8 cellular contexts compared by ENCODE assay signal in the genomic region with DNA sequence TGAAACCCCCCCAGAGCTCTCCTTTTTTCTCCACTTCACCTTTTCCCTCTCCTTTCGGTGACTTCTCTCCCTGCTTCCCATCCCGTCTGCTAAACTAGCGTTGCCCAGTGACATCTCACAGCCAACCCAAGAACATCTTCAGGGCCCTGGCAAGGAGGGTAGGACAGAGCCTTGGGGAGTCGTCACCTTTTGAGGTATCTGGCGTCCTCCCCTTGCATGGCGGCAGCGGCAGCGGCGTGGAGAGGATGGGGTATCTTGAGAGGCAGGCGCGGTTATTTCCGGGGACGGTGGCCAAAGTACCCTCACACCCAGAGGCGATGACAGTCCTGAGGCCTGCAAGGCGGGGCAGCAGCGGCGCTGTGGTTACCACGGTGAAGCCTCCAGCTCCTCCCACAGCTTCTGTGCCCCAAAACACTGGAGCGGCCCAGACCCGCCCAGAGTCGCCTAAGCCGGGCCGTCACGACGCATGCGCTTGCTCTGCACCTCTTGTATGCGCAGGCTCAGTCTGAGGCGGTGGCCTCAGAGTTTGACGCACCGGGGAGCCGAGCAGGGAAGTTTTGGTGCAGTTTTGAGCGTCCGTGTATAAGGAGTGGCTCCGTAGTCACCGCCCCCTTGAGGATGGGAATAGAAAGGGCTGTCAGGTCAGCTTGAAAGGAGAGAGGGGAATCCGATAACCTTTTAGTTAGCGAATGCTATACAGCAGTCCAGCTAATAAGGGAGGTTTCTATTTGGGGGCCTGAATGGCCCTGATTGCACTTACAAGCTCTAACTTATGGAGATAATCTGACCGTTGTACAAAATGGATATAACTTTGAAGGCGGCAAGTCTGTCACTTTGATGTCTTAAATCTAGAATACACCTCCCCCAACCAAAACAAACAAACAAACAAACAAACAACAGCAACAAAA. TPM values are rescaled to one million over a fixed set of nuclear protein-coding genes. Genes with fewer than 3 reads are reported as not detected.
DNase-seq lines count a peak whose midpoint lies in the region; ATAC-seq, FAIRE-seq and TF ChIP-seq lines count a peak whose summit lies in the region.

A gene (minus strand): TSS at position 446 of the 908 bp plus-strand sequence. CDS start 228 bp downstream, at position 218.

- H3K27ac ChIP-seq in C4-2B (peak within 1 kb of the TSS; percentile 31; the same call in 1 of the 2 replicates), HepG2 (ENCODE audit: extremely low read length, insufficient read depth, low read length) (peak within 1 kb of the TSS; percentile 53)

- TF ChIP-seq EP300 in HepG2 (IDR thresholded peaks at IDR 0.05; ENCODE audit: low read depth in 2 of 2, low read length in 2 of 2) (no peak), HepG2 (CRISPR knock-in tag; IDR thresholded peaks at IDR 0.05; ENCODE audit: borderline replicate concordance) (no peak)

- no peaks in the 10 kb centered on the region for H3K79me2 ChIP-seq in HepG2 (ENCODE audit: insufficient read depth, low read length)

- DNase-seq in NCI-H748 treated with DMSO at 0.1 percent for 48 hours (lab: John Stamatoyannopoulos, UW) = peak; percentile 81
- peak; percentile 92 to 93 for DNase-seq in activated CD4-positive, alpha-beta T cell treated with anti-CD3 and anti-CD28 coated beads, Interleukin-2, amount 50 U/mL, for 4 hours
- peak; percentile 98 for DNase-seq in dermis blood vessel endothelial cell
- peak; percentile 97 for DNase-seq in HepG2 (ENCODE audit: low spot score)
- peak; percentile 95 for DNase-seq in stimulated activated CD4-positive, alpha-beta T cell treated with anti-CD3 and anti-CD28 coated beads, Interleukin-4, amount 100 ng/mL, for 24 hours

- ATAC-seq in GM19351 (IDR thresholded peaks at IDR 0.05; ENCODE audit: unreplicated experiment) (peak; percentile 96), HG03558 (IDR thresholded peaks at IDR 0.05; ENCODE audit: extremely low read depth, unreplicated experiment) (peak; percentile 90), HepG2 (peak; percentile 99)

- H2AFZ ChIP-seq in HepG2 (ENCODE audit: low read length) = peak within 1 kb of the TSS; percentile 83

- H3K4me2 ChIP-seq in HepG2 (ENCODE audit: low read depth, low read length) = peak within 1 kb of the TSS; percentile 86

- peak within 1 kb of the TSS; percentile 68 to 91 (median 80) for H3K4me3 ChIP-seq in HepG2 (replicated peaks in 1 of 3; ENCODE audit: insufficient read depth in 1 of 3, low read depth in 2 of 3, low read length in 3 of 3)

- peak within 1 kb of the TSS; percentile 63; the same call in 1 of the 2 replicates for H3K9ac ChIP-seq in HepG2 (ENCODE audit: insufficient read depth, low read depth, low read length)

- CTCF ChIA-PET in HepG2 (lab: Yijun Ruan, JAX; ENCODE audit: low intra/inter-chr PET ratio, low total read pairs) = interaction anchor here (1.3 kb wide), 1 partner anchor 145 kb away, joined by 5 read pairs; no protein-coding TSS in a partner anchor

- intact Hi-C loops in HepG2 (cut with micrococcal nuclease; ENCODE audit: unreplicated experiment) = loop anchor here (1.0 to 5.0 kb wide), 3 partner anchors 64 to 456 kb away; no protein-coding TSS in a partner anchor

- no TSS peak for BruUV-seq in HepG2 (replicated peaks; lab: Mats Ljungman, UMichigan)

- H3K4me1 ChIP-seq in HepG2 (ENCODE audit: insufficient read depth, low read length) = peaks cover 15% of the 10 kb centered on the region

- no peaks in the 10 kb centered on the region; a peak in 1 of 5 replicates for H3K27me3 ChIP-seq in HepG2 (ENCODE audit: control insufficient read depth in 1 of 2, insufficient read depth in 2 of 2, low read length in 2 of 2)

- POLR2A ChIA-PET in HepG2 (lab: Yijun Ruan, JAX) = interaction anchor here (0.9 to 1.3 kb wide), 3 partner anchors 20 to 181 kb away, joined by 3 to 6 read pairs (median 6); no protein-coding TSS in a partner anchor

- WGBS in HepG2 (ENCODE audit: low lambda C conversion rate) = 5% methylated on average over 26 of the region's 39 CpGs

- TF ChIP-seq RAD21 in HepG2 (CRISPR knock-in tag; IDR thresholded peaks at IDR 0.05) = no peak

- 0 out of 2 replicates have a peak, but pooled peaks cover 4% of the 10 kb centered on the region for H3K9me3 ChIP-seq in HepG2 (ENCODE audit: low read length)

- no peaks in the 10 kb centered on the region for H4K20me1 ChIP-seq in HepG2 (ENCODE audit: insufficient read depth, low read length)

- FAIRE-seq in HepG2 (lab: Jason Lieb, UNC) = peak; percentile 84

- TF ChIP-seq CTCF in C4-2B (conservative IDR thresholded peaks at IDR 0.05) = peak; percentile 81
- peak; percentile 78 for TF ChIP-seq CTCF in HepG2 (CRISPR knock-in tag; IDR thresholded peaks at IDR 0.05)

- in situ Hi-C loops in HepG2 (cut with HindIII; ENCODE audit: extremely low pct_ligation_motif_present, low pct_unique_long_range_greater_than_20kb) = no loop called here

- no peaks in the 10 kb centered on the region for H3K36me3 ChIP-seq in HepG2 (replicated peaks in 1 of 2; ENCODE audit: control insufficient read depth in 1 of 2, insufficient read depth in 2 of 2, low read length in 2 of 2)

- peak in 1 of 2 experiments; percentile 40; a peak in 2 of 4 replicates for TF ChIP-seq POLR2A in HepG2 (IDR thresholded peaks at IDR 0.05; ENCODE audit: insufficient read depth in 1 of 2, low read depth in 2 of 2, low read length in 2 of 2)

TF ChIP-seq in HepG2, 621 proteins besides CTCF, POLR2A, EP300 and RAD21 (continues in another document):
- TF ChIP-seq CBFB (CRISPR knock-in tag; IDR thresholded peaks at IDR 0.05) (peak; percentile 63; the same call in 1 of the 2 replicates), SMAD1 (CRISPR knock-in tag; IDR thresholded peaks at IDR 0.05; ENCODE audit: borderline replicate concordance, low read depth) (peak; percentile 85; the same call in 1 of the 2 replicates), ZNF709 (CRISPR knock-in tag; IDR thresholded peaks at IDR 0.05) (0 out of 2 replicates have a peak, but pooled peaks have one; percentile 46), ZNF451 (CRISPR knock-in tag; IDR thresholded peaks at IDR 0.05) (peak; percentile 87), GATAD1 (CRISPR knock-in tag; IDR thresholded peaks at IDR 0.05) (peak; percentile 78; the same call in 1 of the 2 replicates), PITX1 (CRISPR knock-in tag; IDR thresholded peaks at IDR 0.05) (no peak), ZNF556 (CRISPR knock-in tag; IDR thresholded peaks at IDR 0.05; ENCODE audit: borderline replicate concordance) (peak; percentile 88)
- TF ChIP-seq, protein P1, sequence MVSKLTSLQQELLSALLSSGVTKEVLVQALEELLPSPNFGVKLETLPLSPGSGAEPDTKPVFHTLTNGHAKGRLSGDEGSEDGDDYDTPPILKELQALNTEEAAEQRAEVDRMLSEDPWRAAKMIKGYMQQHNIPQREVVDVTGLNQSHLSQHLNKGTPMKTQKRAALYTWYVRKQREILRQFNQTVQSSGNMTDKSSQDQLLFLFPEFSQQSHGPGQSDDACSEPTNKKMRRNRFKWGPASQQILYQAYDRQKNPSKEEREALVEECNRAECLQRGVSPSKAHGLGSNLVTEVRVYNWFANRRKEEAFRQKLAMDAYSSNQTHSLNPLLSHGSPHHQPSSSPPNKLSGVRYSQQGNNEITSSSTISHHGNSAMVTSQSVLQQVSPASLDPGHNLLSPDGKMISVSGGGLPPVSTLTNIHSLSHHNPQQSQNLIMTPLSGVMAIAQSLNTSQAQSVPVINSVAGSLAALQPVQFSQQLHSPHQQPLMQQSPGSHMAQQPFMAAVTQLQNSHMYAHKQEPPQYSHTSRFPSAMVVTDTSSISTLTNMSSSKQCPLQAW (CRISPR knock-in tag; IDR thresholded peaks at IDR 0.05) = peak; percentile 57

RNA-seq across cellular contexts. Expression of the gene that starts here (rescaled TPM):
- total RNA-seq in dermis blood vessel endothelial cell = 20.1 and 23.1 TPM in 2 replicates
- 10.0 and 13.1 TPM in 2 replicates for total RNA-seq in HepG2 (2016; rRNA removed; fragmentation: Illumina TruSeq; extraction: Trizol)
- 5.7 and 6.3 TPM in 2 replicates for total RNA-seq in HepG2 (2016; cell fraction: cytosol; rRNA removed; fragmentation: Illumina TruSeq; extraction: Trizol; ENCODE audit: low read depth)
- total RNA-seq in HepG2 (2016; cell fraction: insoluble cytoplasmic fraction; rRNA removed; fragmentation: Illumina TruSeq; extraction: Trizol) = 10.0 and 12.5 TPM in 2 replicates
- 4.5 and 5.4 TPM in 2 replicates for total RNA-seq in HepG2 (2016; cell fraction: membrane; rRNA removed; fragmentation: Illumina TruSeq; extraction: Trizol)
- 9.2 and 9.6 TPM in 2 replicates for total RNA-seq in HepG2 (2016; cell fraction: nucleus; rRNA removed; fragmentation: Illumina TruSeq; extraction: Trizol)
- 3.2 and 3.4 TPM in 2 replicates for polyA plus RNA-seq in HepG2 (2011; rRNA removed)
- 1.6 and 2.8 TPM in 2 replicates for polyA plus RNA-seq in HepG2 (2011; cell fraction: cytosol; rRNA removed)
- 1.2 and 1.6 TPM in 2 replicates for polyA plus RNA-seq in HepG2 (2011; cell fraction: nucleus; rRNA removed)
- polyA plus RNA-seq in HepG2 (2012) = 5.4 and 6.5 TPM in 2 replicates
- polyA plus RNA-seq in HepG2 (2016; cell fraction: cytosol; fragmentation: Illumina TruSeq; extraction: Trizol; ENCODE audit: low read depth) = 0.51 and 0.55 TPM in 2 replicates
- 10.5 TPM in 2 replicates for polyA plus RNA-seq in HepG2 (2016; cell fraction: insoluble cytoplasmic fraction; fragmentation: Illumina TruSeq; extraction: Trizol; ENCODE audit: low read depth)
- polyA plus RNA-seq in HepG2 (2016; cell fraction: membrane; fragmentation: Illumina TruSeq; extraction: Trizol; ENCODE audit: low read depth) = 0.88 and 0.90 TPM in 2 replicates
- 5.5 and 5.6 TPM in 2 replicates for polyA plus RNA-seq in HepG2 (2016; cell fraction: nucleus; fragmentation: Illumina TruSeq; extraction: Trizol; ENCODE audit: insufficient read depth, low read depth)
- polyA minus RNA-seq in HepG2 (2011; rRNA and poly(A)+ RNA removed; ENCODE audit: low replicate concordance) = 2.2 and 2.7 TPM in 2 replicates
- polyA minus RNA-seq in HepG2 (2011; cell fraction: cytosol; rRNA and poly(A)+ RNA removed) = 3.5 and 5.5 TPM in 2 replicates
- polyA minus RNA-seq in HepG2 (2011; cell fraction: nucleus; rRNA and poly(A)+ RNA removed) = 11.1 and 12.7 TPM in 2 replicates

Comparison
In these comparisons a context has a peak if more than half of its experiments do, and no peak if none do; other contexts are left out.
1. Peak in every context shown above with its lines: DNase-seq, ATAC-seq, H3K4me3 ChIP-seq and H3K27ac ChIP-seq.